ENCODE assay signal across 8 cellular contexts in the genomic region with DNA sequence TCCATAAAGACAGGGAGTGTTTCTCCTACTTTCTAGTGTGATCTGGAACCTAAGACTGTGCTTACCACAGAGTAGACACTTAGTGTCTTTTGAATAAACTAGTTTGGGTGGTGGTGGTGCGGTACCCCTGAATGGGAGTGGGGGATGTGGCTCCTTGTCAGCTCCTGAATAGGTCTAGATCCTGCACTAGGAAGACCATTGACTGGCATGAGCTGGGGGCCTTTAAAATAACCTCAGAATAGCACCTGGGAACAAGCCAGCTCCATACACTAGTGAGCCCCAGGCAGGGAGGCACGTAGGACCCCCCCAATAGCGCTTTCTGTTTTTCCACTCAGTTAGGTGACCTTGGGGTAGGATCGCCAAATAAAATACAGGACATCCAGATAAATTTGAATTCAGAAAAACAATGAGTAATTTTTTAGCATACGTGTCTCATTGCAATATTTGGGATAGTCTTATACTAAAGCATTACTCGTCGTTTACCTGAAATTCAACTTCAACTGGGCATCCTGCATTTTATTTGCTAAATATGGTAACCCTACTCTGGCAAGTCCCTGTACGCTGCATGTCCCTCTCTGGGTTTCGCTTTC. TPM values are rescaled to one million over a fixed set of nuclear protein-coding genes. Genes with fewer than 3 reads are reported as not detected.
A peak's percentile ranks its signal among the peaks of the same experiment; 100 is the strongest.
DNase-seq lines count a peak whose midpoint lies in the region; ATAC-seq and TF ChIP-seq lines count a peak whose summit lies in the region.

No MANE protein-coding gene starts in this region.

- TF ChIP-seq CTCF in GM12864 (IDR thresholded peaks at IDR 0.05; ENCODE audit: low read depth, low read length, missing control alignments) (no peak), fibroblast of pulmonary artery (IDR thresholded peaks at IDR 0.05; ENCODE audit: low read length, missing control alignments) (no peak), sigmoid colon (IDR thresholded peaks at IDR 0.05) (no peak)

- no peaks in the 10 kb centered on the region for H3K36me3 ChIP-seq in sigmoid colon

- H3K9me3 Mint-ChIP-seq in T-cell: peaks cover 0 to 3% (median 0%) of the 10 kb centered on the region in 3 donors

- H3K4me3 ChIP-seq in GM12864 (ENCODE audit: low read depth, low read length) (peak overlapping the region; percentile 90), fibroblast of pulmonary artery (replicated peaks; ENCODE audit: low read depth, low read length) (peak overlapping the region; percentile 97), sigmoid colon (peak overlapping the region; percentile 46 to 58 (median 55))

- no peaks in the 10 kb centered on the region for H3K9me3 ChIP-seq in sigmoid colon

- TF ChIP-seq EP300 in sigmoid colon (IDR thresholded peaks at IDR 0.05): no peak

- intact Hi-C loops in sigmoid colon (cut with DNase I): loop anchor here (2.0 kb wide), 1 partner anchor 54 kb away; no protein-coding TSS in a partner anchor

- H3K4me3 Mint-ChIP-seq in T-cell: peak overlapping the region; percentile 86 to 93 (median 93)

- ATAC-seq in T-cell (replicated peaks in 1 of 4) (no peak), GM18519 (IDR thresholded peaks at IDR 0.05; ENCODE audit: low FRiP score, unreplicated experiment) (no peak), GM19324 (IDR thresholded peaks at IDR 0.05; ENCODE audit: low FRiP score, unreplicated experiment) (no peak)

- H3K4me1 Mint-ChIP-seq in T-cell: peaks cover 38 to 54% (median 52%) of the 10 kb centered on the region in 3 donors

- no peaks in the 10 kb centered on the region for H3K27me3 Mint-ChIP-seq in T-cell

- POLR2A ChIA-PET in T-cell (lab: Charles Lee): interaction anchor here (0.6 to 1.7 kb wide), 11 partner anchors 12 to 1237 kb away, joined by 3 to 11 read pairs (median 4); partner anchors contain the start of genes AZIN2 (in 1 of the 2), RNF19B (in 1 of the 2) and TRIM62 (in 1 of the 2)

- peak overlapping the region; percentile 96 for H3K27ac Mint-ChIP-seq in T-cell

- no peaks in the 10 kb centered on the region for H3K27me3 ChIP-seq in sigmoid colon

- TF ChIP-seq POLR2A in sigmoid colon (IDR thresholded peaks at IDR 0.05): no peak

- DNase-seq in GM12864 (ENCODE audit: low read depth) (no peak), T-cell (peak in 1 of 34 experiments; percentile 2), fibroblast of pulmonary artery (ENCODE audit: low read depth) (no peak), sigmoid colon (no peak), SW480 (ENCODE audit: low spot score) (no peak)
- DNase-seq in stimulated activated CD4-positive, alpha-beta T cell treated with anti-CD3 and anti-CD28 coated beads, Interleukin-12 subunit alpha, Interleukin-12 subunit beta, amount 100 ng/mL, for 4 hours: no peak

- peaks cover 12% of the 10 kb centered on the region for H3K36me3 Mint-ChIP-seq in T-cell

- peaks cover 0 to 15% (median 12%) of the 10 kb centered on the region in 4 donors for H3K4me1 ChIP-seq in sigmoid colon

- 23 to 35% methylated on average over 9 of the region's 9 CpGs for WGBS in sigmoid colon, 2 donors

- peak overlapping the region; percentile 75 to 87 (median 82) for H3K27ac ChIP-seq in sigmoid colon

- CTCF ChIA-PET in T-cell (lab: Charles Lee): interaction anchor here in 1 of 2 donors (0.8 to 2.2 kb wide), 18 partner anchors 10 to 477 kb away, joined by 3 to 26 read pairs (median 4); partner anchors contain the start of genes AZIN2, RBBP4, RNF19B and TRIM62

RNA-seq across cellular contexts. Expression of gene AZIN2, which starts 45.6 kb away (rescaled TPM):
- 10 to 100 TPM in 2 of 5 donors, 1 to 10 TPM in 3; 5.6 to 10.7 (median 9.7) TPM for total RNA-seq in T-cell
- total RNA-seq in sigmoid colon: 1 to 10 TPM; 1.1 to 2.5 (median 1.5) TPM
- 10 to 100 TPM in 2 of 3 donors, 1 to 10 TPM in 1; 3.6 to 30.9 (median 14.8) TPM for polyA plus RNA-seq in sigmoid colon

RNA-seq across cellular contexts. Expression of gene TRIM62, which starts 55.3 kb away (rescaled TPM):
- total RNA-seq in T-cell (10 to 100 TPM; 20.3 to 31.8 (median 24.3) TPM), sigmoid colon (1 to 10 TPM; 3.2 to 5.2 (median 4.5) TPM)
- 1 to 10 TPM; 1.2 to 4.5 (median 1.6) TPM for polyA plus RNA-seq in sigmoid colon
